Comparison of ENCODE assay signal across 9 cellular contexts in the genomic region with DNA sequence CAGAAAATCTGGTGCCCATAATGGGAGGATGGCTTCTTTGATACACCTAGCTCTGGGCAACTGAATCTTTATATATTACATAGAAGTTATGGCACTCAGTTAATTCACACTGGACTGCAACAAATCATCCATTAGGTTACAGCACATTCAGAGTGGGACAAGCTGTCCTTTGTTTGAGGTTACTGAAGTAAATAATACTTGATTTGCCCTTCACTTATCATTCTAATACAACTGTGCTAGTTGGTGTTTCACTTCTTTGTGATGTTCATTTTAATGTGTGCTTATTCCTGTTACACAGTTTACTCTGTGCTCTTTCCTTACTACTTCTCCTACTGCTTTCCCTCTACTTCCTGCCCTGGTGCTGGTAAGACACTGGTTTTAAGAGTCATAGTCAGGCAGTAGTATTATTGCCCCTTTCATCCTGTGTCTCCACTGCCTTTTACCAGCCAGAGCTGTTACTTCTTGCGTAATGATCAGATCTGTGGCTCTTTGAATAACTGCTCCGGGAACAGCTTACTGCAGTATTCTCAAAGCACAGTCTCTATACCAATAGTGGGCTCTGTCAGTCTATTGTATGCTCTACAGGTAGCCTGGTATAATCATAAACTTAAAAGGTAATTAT. TPM values are rescaled to one million over a fixed set of nuclear protein-coding genes. Genes with fewer than 3 reads are reported as not detected.
A peak's percentile ranks its signal among the peaks of the same experiment; 100 is the strongest.
DNase-seq lines count a peak whose midpoint lies in the region; ATAC-seq, FAIRE-seq and TF ChIP-seq lines count a peak whose summit lies in the region.
"Had no signal": no experiment of that assay in that cellular context is flagged by ENCODE, and none has a peak within 500 bp of the region (broad histone marks: within the 10 kb centered on the region; RNA-seq: fewer than 3 reads in every experiment).

No MANE protein-coding gene starts in this region.

- peak; percentile 6 for DNase-seq in H4 (ENCODE audit: low spot score)
- DNase-seq in NOMO-1 treated with DMSO at 0.1 percent for 48 hours (lab: John Stamatoyannopoulos, UW; ENCODE audit: unreplicated experiment) = peak; percentile 83
- peak; percentile 13 for DNase-seq in fibroblast of peridontal ligament (ENCODE audit: extremely low read depth)
- DNase-seq in pons (ENCODE audit: low spot score) = peak; percentile 12
- no peak for DNase-seq in testis
- DNase-seq in urothelium cell line (ENCODE audit: low spot score) = no peak

- H3K36me3 ChIP-seq in testis (ENCODE audit: low read depth, missing control alignments) = no peaks in the 10 kb centered on the region

- ATAC-seq in GM21381 (IDR thresholded peaks at IDR 0.05; ENCODE audit: unreplicated experiment) = no peak
- no peak for ATAC-seq in GM19023 (IDR thresholded peaks at IDR 0.05; ENCODE audit: unreplicated experiment)

- no peak overlapping the region for H3K4me3 ChIP-seq in testis

- no peaks in the 10 kb centered on the region for H3K9me3 ChIP-seq in testis

- TF ChIP-seq CTCF in testis (IDR thresholded peaks at IDR 0.05) = no peak

- H3K27ac ChIP-seq in testis = no peak overlapping the region

- no peaks in the 10 kb centered on the region for H3K4me1 ChIP-seq in testis

- 76 to 79% methylated on average over 2 of the region's 2 CpGs for WGBS in testis, 2 donors

- H3K27me3 ChIP-seq in testis = no peaks in the 10 kb centered on the region

- intact Hi-C loops in testis (cut with DNase I; ENCODE audit: low total_unique reads) = no loop called here

- TF ChIP-seq POLR2A in testis (IDR thresholded peaks at IDR 0.05) = no peak

- FAIRE-seq in urothelium cell line (lab: Jason Lieb, UNC) = no peak
- FAIRE-seq: GM18507 had no signal

RNA-seq across cellular contexts. Expression of a gene that starts 36.4 kb away (rescaled TPM):
- 20.2 and 22.3 TPM in 2 replicates for total RNA-seq in H4 (2014; rRNA removed; shearing (Covaris generic))
- 10 to 100 TPM; 28.5 to 29.9 TPM for total RNA-seq in testis
- polyA plus RNA-seq in testis (ENCODE audit: insufficient read depth, low read depth, low replicate concordance) = 13.7 TPM

RNA-seq across cellular contexts. Expression of a gene that starts 56.9 kb away (rescaled TPM):
- 9.5 and 10.6 TPM in 2 replicates for total RNA-seq in H4 (2014; rRNA removed; shearing (Covaris generic))
- total RNA-seq in testis = 10 to 100 TPM; 26.6 to 33.1 TPM
- polyA plus RNA-seq in testis (ENCODE audit: insufficient read depth, low read depth, low replicate concordance) = 19.4 TPM

Comparison
In these comparisons a context has a peak if more than half of its experiments do, and no peak if none do; other contexts are left out.
1. DNase-seq: peak in H4 (single experiment), NOMO-1 treated with DMSO at 0.1 percent for 48 hours (single experiment), fibroblast of peridontal ligament (single experiment) and pons (single experiment); none in testis (single experiment) and urothelium cell line (single experiment).